In the genomic region with DNA sequence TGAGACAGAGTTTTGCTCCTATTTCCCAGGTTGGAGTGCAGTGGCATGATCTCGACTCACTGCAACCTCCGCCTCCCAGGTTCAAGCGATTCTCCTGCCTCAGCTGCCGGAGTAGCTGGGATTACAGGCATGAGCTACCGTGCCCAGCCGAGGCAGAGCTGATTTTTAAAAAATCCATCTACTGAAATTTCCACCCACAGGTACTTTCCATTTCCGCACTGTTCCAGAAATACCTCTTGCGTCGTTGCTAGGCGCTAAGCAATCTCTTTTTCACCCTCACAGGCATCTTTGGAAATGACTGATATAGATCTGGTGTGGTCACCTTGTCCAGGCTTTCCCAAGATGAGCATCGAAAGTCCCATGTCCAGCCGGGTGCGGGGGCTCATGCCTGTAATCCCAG, we compare ENCODE assay signal across 8 cellular contexts. TPM values are rescaled to one million over a fixed set of nuclear protein-coding genes. Genes with fewer than 3 reads are reported as not detected.
"Had no signal": no experiment of that assay in that cellular context is flagged by ENCODE, and none has a peak within 500 bp of the region (broad histone marks: within the 10 kb centered on the region; RNA-seq: fewer than 3 reads in every experiment).

No MANE protein-coding gene starts in this region.

- H3K27ac ChIP-seq: HL-60 had no signal

- ATAC-seq: GM23338, HepG2 had no signal

- DNase-seq: H9, HCEC 1CT had no signal

- H3K4me3 ChIP-seq: GM23338 had no signal

RNA-seq across cellular contexts. Expression of a gene that starts 49.4 kb away (rescaled TPM):
- total RNA-seq: H1, H9, HepG2, HT1080 had no signal
- polyA plus RNA-seq: HepG2, IgD-negative memory B cell had no signal
